Comparison of ENCODE assay signal across 1 cellular context in the genomic region with DNA sequence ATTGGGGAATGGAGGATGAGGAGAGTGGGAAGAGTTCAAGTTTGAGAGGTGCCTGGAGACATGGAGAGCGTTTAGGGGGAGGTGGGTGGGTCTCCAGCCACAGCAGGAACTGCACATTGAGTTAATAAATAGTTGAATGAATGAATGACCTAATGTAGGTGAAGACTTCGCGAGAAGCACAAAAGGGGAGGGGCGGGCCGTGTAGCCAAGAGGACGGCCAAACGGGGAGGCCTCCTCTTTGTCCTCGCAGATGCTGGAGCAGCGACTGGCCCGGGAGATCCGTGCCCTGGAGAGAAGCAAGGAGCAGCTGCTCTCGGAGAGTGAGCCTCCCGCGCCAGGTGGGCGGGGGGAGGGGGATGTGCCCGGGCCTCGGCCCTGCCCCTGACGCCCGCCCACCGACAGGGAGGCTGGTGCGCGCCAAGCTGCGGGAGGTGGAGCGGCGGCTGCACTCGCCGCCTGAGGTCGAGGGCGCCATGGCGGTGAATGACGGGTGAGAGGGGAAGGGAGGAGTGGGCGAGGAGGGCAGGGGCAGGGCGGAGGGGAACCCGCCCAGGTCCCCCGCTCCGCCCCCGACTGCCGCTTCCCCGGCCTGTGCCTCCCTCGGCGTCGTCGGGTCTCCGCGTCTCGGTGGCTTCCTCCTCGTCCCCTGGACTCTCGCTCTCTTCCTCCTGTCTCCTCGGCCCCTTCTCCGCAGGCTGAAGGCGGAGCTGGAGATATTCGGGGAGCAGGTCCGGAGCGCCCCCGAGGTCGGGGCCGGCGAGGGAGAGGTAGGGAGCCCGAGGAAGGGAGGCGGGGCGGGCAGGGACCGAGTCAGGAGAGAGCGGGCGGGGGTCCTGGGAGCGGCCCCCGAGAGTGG.
TF ChIP-seq lines count a peak whose summit lies in the region.

No MANE protein-coding gene starts in this region.

TF ChIP-seq in HepG2, 621 proteins besides CTCF, POLR2A, EP300 and RAD21 (continued from another document and continues in another):
- TF ChIP-seq, protein P1, sequence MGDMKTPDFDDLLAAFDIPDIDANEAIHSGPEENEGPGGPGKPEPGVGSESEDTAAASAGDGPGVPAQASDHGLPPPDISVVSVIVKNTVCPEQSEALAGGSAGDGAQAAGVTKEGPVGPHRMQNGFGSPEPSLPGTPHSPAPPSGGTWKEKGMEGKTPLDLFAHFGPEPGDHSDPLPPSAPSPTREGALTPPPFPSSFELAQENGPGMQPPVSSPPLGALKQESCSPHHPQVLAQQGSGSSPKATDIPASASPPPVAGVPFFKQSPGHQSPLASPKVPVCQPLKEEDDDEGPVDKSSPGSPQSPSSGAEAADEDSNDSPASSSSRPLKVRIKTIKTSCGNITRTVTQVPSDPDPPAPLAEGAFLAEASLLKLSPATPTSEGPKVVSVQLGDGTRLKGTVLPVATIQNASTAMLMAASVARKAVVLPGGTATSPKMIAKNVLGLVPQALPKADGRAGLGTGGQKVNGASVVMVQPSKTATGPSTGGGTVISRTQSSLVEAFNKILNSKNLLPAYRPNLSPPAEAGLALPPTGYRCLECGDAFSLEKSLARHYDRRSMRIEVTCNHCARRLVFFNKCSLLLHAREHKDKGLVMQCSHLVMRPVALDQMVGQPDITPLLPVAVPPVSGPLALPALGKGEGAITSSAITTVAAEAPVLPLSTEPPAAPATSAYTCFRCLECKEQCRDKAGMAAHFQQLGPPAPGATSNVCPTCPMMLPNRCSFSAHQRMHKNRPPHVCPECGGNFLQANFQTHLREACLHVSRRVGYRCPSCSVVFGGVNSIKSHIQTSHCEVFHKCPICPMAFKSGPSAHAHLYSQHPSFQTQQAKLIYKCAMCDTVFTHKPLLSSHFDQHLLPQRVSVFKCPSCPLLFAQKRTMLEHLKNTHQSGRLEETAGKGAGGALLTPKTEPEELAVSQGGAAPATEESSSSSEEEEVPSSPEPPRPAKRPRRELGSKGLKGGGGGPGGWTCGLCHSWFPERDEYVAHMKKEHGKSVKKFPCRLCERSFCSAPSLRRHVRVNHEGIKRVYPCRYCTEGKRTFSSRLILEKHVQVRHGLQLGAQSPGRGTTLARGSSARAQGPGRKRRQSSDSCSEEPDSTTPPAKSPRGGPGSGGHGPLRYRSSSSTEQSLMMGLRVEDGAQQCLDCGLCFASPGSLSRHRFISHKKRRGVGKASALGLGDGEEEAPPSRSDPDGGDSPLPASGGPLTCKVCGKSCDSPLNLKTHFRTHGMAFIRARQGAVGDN (CRISPR knock-in tag; IDR thresholded peaks at IDR 0.05): peak; percentile 80
- TF ChIP-seq, protein P2, sequence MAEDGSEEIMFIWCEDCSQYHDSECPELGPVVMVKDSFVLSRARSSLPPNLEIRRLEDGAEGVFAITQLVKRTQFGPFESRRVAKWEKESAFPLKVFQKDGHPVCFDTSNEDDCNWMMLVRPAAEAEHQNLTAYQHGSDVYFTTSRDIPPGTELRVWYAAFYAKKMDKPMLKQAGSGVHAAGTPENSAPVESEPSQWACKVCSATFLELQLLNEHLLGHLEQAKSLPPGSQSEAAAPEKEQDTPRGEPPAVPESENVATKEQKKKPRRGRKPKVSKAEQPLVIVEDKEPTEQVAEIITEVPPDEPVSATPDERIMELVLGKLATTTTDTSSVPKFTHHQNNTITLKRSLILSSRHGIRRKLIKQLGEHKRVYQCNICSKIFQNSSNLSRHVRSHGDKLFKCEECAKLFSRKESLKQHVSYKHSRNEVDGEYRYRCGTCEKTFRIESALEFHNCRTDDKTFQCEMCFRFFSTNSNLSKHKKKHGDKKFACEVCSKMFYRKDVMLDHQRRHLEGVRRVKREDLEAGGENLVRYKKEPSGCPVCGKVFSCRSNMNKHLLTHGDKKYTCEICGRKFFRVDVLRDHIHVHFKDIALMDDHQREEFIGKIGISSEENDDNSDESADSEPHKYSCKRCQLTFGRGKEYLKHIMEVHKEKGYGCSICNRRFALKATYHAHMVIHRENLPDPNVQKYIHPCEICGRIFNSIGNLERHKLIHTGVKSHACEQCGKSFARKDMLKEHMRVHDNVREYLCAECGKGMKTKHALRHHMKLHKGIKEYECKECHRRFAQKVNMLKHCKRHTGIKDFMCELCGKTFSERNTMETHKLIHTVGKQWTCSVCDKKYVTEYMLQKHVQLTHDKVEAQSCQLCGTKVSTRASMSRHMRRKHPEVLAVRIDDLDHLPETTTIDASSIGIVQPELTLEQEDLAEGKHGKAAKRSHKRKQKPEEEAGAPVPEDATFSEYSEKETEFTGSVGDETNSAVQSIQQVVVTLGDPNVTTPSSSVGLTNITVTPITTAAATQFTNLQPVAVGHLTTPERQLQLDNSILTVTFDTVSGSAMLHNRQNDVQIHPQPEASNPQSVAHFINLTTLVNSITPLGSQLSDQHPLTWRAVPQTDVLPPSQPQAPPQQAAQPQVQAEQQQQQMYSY (CRISPR knock-in tag; IDR thresholded peaks at IDR 0.05): peak; percentile 43; the same call in 1 of the 2 replicates
- TF ChIP-seq NFATC3 (CRISPR knock-in tag; IDR thresholded peaks at IDR 0.05): no peak
- TF ChIP-seq ZSCAN30 (CRISPR knock-in tag; IDR thresholded peaks at IDR 0.05): no peak
- no peak for TF ChIP-seq ZSCAN25 (CRISPR knock-in tag; IDR thresholded peaks at IDR 0.05)
- TF ChIP-seq ZNF850 (CRISPR knock-in tag; conservative IDR thresholded peaks at IDR 0.05): no peak
- TF ChIP-seq NRL (CRISPR knock-in tag; IDR thresholded peaks at IDR 0.05; ENCODE audit: borderline replicate concordance): peak; percentile 30; the same call in 1 of the 2 replicates
- no peak for TF ChIP-seq ZNF614 (CRISPR knock-in tag; IDR thresholded peaks at IDR 0.05; ENCODE audit: borderline replicate concordance)
- no peak for TF ChIP-seq MED13 (CRISPR knock-in tag; IDR thresholded peaks at IDR 0.05)
- TF ChIP-seq, protein P3, sequence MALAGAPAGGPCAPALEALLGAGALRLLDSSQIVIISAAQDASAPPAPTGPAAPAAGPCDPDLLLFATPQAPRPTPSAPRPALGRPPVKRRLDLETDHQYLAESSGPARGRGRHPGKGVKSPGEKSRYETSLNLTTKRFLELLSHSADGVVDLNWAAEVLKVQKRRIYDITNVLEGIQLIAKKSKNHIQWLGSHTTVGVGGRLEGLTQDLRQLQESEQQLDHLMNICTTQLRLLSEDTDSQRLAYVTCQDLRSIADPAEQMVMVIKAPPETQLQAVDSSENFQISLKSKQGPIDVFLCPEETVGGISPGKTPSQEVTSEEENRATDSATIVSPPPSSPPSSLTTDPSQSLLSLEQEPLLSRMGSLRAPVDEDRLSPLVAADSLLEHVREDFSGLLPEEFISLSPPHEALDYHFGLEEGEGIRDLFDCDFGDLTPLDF (CRISPR knock-in tag; IDR thresholded peaks at IDR 0.05): no peak; the same call in 1 of the 2 replicates
- TF ChIP-seq JARID2 (CRISPR knock-in tag; IDR thresholded peaks at IDR 0.05; ENCODE audit: insufficient replicate concordance): no peak
- TF ChIP-seq GTF2F1 (IDR thresholded peaks at IDR 0.05; ENCODE audit: low read length): no peak
- peak; percentile 51; the same call in 1 of the 2 replicates for TF ChIP-seq KDM2A (CRISPR knock-in tag; IDR thresholded peaks at IDR 0.05; ENCODE audit: borderline replicate concordance, low read depth)
- TF ChIP-seq NR2F1 (CRISPR knock-in tag; IDR thresholded peaks at IDR 0.05): no peak
- TF ChIP-seq, protein P4, sequence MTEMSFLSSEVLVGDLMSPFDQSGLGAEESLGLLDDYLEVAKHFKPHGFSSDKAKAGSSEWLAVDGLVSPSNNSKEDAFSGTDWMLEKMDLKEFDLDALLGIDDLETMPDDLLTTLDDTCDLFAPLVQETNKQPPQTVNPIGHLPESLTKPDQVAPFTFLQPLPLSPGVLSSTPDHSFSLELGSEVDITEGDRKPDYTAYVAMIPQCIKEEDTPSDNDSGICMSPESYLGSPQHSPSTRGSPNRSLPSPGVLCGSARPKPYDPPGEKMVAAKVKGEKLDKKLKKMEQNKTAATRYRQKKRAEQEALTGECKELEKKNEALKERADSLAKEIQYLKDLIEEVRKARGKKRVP (CRISPR knock-in tag; IDR thresholded peaks at IDR 0.05): 0 out of 4 replicates have a peak, but pooled peaks of 1 of the 2 experiments have one; percentile 25
- TF ChIP-seq SP1 (IDR thresholded peaks at IDR 0.05): no peak
- peak; percentile 58; the same call in 1 of the 2 replicates for TF ChIP-seq SP1 (CRISPR knock-in tag; IDR thresholded peaks at IDR 0.05)
- TF ChIP-seq SRSF4 (IDR thresholded peaks at IDR 0.05; ENCODE audit: low read depth, low read length, poor library complexity, severe bottlenecking): no peak
- TF ChIP-seq, protein P5, sequence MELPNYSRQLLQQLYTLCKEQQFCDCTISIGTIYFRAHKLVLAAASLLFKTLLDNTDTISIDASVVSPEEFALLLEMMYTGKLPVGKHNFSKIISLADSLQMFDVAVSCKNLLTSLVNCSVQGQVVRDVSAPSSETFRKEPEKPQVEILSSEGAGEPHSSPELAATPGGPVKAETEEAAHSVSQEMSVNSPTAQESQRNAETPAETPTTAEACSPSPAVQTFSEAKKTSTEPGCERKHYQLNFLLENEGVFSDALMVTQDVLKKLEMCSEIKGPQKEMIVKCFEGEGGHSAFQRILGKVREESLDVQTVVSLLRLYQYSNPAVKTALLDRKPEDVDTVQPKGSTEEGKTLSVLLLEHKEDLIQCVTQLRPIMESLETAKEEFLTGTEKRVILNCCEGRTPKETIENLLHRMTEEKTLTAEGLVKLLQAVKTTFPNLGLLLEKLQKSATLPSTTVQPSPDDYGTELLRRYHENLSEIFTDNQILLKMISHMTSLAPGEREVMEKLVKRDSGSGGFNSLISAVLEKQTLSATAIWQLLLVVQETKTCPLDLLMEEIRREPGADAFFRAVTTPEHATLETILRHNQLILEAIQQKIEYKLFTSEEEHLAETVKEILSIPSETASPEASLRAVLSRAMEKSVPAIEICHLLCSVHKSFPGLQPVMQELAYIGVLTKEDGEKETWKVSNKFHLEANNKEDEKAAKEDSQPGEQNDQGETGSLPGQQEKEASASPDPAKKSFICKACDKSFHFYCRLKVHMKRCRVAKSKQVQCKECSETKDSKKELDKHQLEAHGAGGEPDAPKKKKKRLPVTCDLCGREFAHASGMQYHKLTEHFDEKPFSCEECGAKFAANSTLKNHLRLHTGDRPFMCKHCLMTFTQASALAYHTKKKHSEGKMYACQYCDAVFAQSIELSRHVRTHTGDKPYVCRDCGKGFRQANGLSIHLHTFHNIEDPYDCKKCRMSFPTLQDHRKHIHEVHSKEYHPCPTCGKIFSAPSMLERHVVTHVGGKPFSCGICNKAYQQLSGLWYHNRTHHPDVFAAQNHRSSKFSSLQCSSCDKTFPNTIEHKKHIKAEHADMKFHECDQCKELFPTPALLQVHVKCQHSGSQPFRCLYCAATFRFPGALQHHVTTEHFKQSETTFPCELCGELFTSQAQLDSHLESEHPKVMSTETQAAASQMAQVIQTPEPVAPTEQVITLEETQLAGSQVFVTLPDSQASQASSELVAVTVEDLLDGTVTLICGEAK (IDR thresholded peaks at IDR 0.05): no peak
- TF ChIP-seq, protein P5 (CRISPR knock-in tag; IDR thresholded peaks at IDR 0.05): no peak
- TF ChIP-seq ZSCAN21 (CRISPR knock-in tag; IDR thresholded peaks at IDR 0.05; ENCODE audit: borderline replicate concordance): peak; percentile 80; the same call in 1 of the 2 replicates
- TF ChIP-seq NONO (IDR thresholded peaks at IDR 0.05): no peak
- peak; percentile 54 for TF ChIP-seq NONO (CRISPR knock-in tag; conservative IDR thresholded peaks at IDR 0.05)
- TF ChIP-seq, protein P6, sequence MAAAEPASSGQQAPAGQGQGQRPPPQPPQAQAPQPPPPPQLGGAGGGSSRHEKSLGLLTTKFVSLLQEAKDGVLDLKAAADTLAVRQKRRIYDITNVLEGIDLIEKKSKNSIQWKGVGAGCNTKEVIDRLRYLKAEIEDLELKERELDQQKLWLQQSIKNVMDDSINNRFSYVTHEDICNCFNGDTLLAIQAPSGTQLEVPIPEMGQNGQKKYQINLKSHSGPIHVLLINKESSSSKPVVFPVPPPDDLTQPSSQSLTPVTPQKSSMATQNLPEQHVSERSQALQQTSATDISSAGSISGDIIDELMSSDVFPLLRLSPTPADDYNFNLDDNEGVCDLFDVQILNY (CRISPR knock-in tag; conservative IDR thresholded peaks at IDR 0.05): no peak
- TF ChIP-seq, protein P7, sequence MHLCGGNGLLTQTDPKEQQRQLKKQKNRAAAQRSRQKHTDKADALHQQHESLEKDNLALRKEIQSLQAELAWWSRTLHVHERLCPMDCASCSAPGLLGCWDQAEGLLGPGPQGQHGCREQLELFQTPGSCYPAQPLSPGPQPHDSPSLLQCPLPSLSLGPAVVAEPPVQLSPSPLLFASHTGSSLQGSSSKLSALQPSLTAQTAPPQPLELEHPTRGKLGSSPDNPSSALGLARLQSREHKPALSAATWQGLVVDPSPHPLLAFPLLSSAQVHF (CRISPR knock-in tag; IDR thresholded peaks at IDR 0.05): 0 out of 2 replicates have a peak, but pooled peaks have one; percentile 44
- no peak for TF ChIP-seq KAT8 (CRISPR knock-in tag; IDR thresholded peaks at IDR 0.05)
- TF ChIP-seq ZNF367 (CRISPR knock-in tag; IDR thresholded peaks at IDR 0.05; ENCODE audit: borderline replicate concordance): no peak
- TF ChIP-seq TOPORS (CRISPR knock-in tag; IDR thresholded peaks at IDR 0.05): peak; percentile 59; the same call in 1 of the 2 replicates
- no peak for TF ChIP-seq U2AF2 (IDR thresholded peaks at IDR 0.05; ENCODE audit: low read depth, low read length)
